1 cellular context compared by ENCODE assay signal in genomic region chr19:39765091-39766076, GRCh38.
A peak's percentile ranks its signal among the peaks of the same experiment; 100 is the strongest.
TF ChIP-seq lines count a peak whose summit lies in the region.

No MANE protein-coding gene starts in this region.

TF ChIP-seq in K562, 482 proteins besides CTCF, POLR2A, EP300 and RAD21:
- TF ChIP-seq SMC3 (conservative IDR thresholded peaks at IDR 0.05; ENCODE audit: insufficient read depth, low read depth, low read length) (0 out of 2 replicates have a peak, but pooled peaks have one; percentile 24), OTX1 (CRISPR knock-in tag; IDR thresholded peaks at IDR 0.05) (no peak), NCOA6 (IDR thresholded peaks at IDR 0.05) (no peak), KLF13 (tag; IDR thresholded peaks at IDR 0.05; ENCODE audit: borderline replicate concordance, low read depth) (no peak), CCNT2 (IDR thresholded peaks at IDR 0.05; ENCODE audit: borderline replicate concordance, extremely low read depth, insufficient read length, low read depth, low read length) (no peak), RCOR1 (IDR thresholded peaks at IDR 0.05; ENCODE audit: borderline replicate concordance in 1 of 2, low read depth in 2 of 2, low read length in 2 of 2) (0 out of 4 replicates have a peak, but pooled peaks of 1 of the 2 experiments have one; percentile 16)
